20 cellular contexts compared by ENCODE assay signal in the genomic region with DNA sequence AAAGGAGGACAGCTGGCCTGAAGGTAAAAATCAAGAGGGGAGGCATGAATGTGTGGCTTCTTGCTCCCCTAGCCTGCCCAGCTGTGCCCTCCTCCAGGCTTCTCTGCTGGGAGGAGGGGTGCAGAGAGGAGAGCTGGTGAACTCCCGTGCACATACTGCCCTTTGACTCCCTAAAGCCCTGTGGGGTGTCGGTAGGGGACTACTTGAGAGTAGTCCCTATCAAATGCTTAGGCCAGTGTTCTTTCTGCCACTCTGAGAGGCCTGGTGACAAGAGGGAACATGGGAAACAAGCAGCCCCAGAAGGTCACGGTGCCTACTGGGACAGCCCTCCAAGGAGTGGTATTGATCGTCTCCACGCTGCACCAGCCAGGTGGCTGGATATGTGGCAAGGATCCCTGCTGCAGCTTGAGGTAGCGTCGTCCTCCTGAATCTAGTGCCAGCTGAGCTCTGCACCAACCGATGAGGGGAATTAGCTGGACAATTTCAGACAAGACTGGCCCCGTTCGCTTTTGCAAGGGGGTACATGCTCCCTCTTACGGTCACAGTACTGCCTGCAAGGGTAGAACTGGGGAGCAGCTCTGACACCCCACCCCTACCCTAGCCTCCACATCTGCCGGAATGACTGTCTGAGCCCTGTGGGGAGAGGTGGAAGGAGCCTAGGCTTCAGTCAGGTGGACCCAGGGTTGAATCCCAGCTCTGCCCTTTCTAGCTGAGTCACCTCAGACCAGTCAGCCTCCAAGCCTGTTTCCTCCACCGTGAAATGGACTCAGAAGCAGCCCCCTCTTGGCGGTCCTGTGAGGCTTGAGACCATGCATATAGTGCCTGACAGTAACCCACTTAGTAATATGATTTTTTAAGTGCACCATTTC. TPM values are rescaled to one million over a fixed set of nuclear protein-coding genes. Genes with fewer than 3 reads are reported as not detected.
DNase-seq lines count a peak whose midpoint lies in the region; ATAC-seq and TF ChIP-seq lines count a peak whose summit lies in the region.
"Had no signal": no experiment of that assay in that cellular context is flagged by ENCODE, and none has a peak within 500 bp of the region (broad histone marks: within the 10 kb centered on the region; RNA-seq: fewer than 3 reads in every experiment).

No MANE protein-coding gene starts in this region.

- ATAC-seq in aorta (ENCODE audit: low FRiP score): no peak
- ATAC-seq in GM18502 (IDR thresholded peaks at IDR 0.05; ENCODE audit: poor library complexity, unreplicated experiment): no peak
- ATAC-seq: activated T-cell treated with anti-CD3 and anti-CD28 coated beads, Interleukin-2, amount 50 U/mL, for 4 hours; stimulated activated naive CD8-positive, alpha-beta T cell treated with anti-CD3 and anti-CD28 coated beads, Interleukin-15, Interleukin-2, amounts not matched to agents 100 U/mL and 50 U/mL, for 24 hours had no signal

- H3K4me1 ChIP-seq in aorta (ENCODE audit: control insufficient read depth in 1 of 2, insufficient read depth in 2 of 2, low read length in 2 of 2): peaks cover 2 to 20% of the 10 kb centered on the region in 2 donors

- no peaks in the 10 kb centered on the region for H3K36me3 ChIP-seq in aorta (ENCODE audit: control insufficient read depth in 1 of 2, insufficient read depth in 2 of 2, low read length in 1 of 2)

- DNase-seq in NCI-H524 (lab: John Stamatoyannopoulos, UW) (peak; percentile 27 to 42), NCI-H524 treated with DMSO at 0.1 percent for 48 hours (lab: John Stamatoyannopoulos, UW) (no peak), glutamatergic neuron (peak; percentile 51), progenitor cell of endocrine pancreas (ENCODE audit: low spot score, unreplicated experiment) (no peak), aorta (no peak), G401 (ENCODE audit: low spot score) (no peak)
- no peak for DNase-seq in activated T-cell treated with anti-CD3 and anti-CD28 coated beads, Interleukin-2, amount 50 U/mL, for 24 hours
- DNase-seq: activated CD4-positive, alpha-beta T cell treated with anti-CD3 and anti-CD28 coated beads, Interleukin-2, amount 50 U/mL, for 48 hours; activated naive CD8-positive, alpha-beta T cell treated with anti-CD3 and anti-CD28 coated beads for 36 hours; activated T-cell treated with anti-CD3 and anti-CD28 coated beads, Interleukin-2, amount 50 U/mL, for 4 hours; C1 segment of cervical spinal cord; caudate nucleus; DMS53; GM23248; NCI-H1436 treated with DMSO at 0.1 percent for 48 hours; NCI-H510A; stimulated activated naive CD8-positive, alpha-beta T cell treated with anti-CD3 and anti-CD28 coated beads, Interleukin-15, Interleukin-2, amounts not matched to agents 100 U/mL and 50 U/mL, for 24 hours had no signal

- no peak overlapping the region for H3K4me3 ChIP-seq in aorta (ENCODE audit: low read length in 2 of 2)
- H3K4me3 ChIP-seq: GM23248, pancreas had no signal

- peak overlapping the region; percentile 93 to 98 for H3K27ac ChIP-seq in aorta (ENCODE audit: low read depth in 1 of 2, low read length in 2 of 2)
- H3K27ac ChIP-seq: GM23248, pancreas had no signal

- H3K4me3 Mint-ChIP-seq in glutamatergic neuron (ENCODE audit: unreplicated experiment): peak overlapping the region; percentile 49
- no peak overlapping the region for H3K4me3 Mint-ChIP-seq in progenitor cell of endocrine pancreas (ENCODE audit: low read depth)
- no peak overlapping the region for H3K4me3 Mint-ChIP-seq in activated T-cell treated with anti-CD3 and anti-CD28 coated beads, Interleukin-2, amount 50 U/mL, for 24 hours
- H3K4me3 Mint-ChIP-seq: activated naive CD8-positive, alpha-beta T cell treated with anti-CD3 and anti-CD28 coated beads for 36 hours; activated T-cell treated with anti-CD3 and anti-CD28 coated beads, Interleukin-2, amount 50 U/mL, for 4 hours had no signal

- no peaks in the 10 kb centered on the region for H3K36me3 Mint-ChIP-seq in glutamatergic neuron (ENCODE audit: unreplicated experiment)
- H3K36me3 Mint-ChIP-seq in progenitor cell of endocrine pancreas (ENCODE audit: insufficient read depth): peaks cover 3% of the 10 kb centered on the region
- peaks cover 33% of the 10 kb centered on the region for H3K36me3 Mint-ChIP-seq in activated T-cell treated with anti-CD3 and anti-CD28 coated beads, Interleukin-2, amount 50 U/mL, for 24 hours (ENCODE audit: low read depth)

- in situ Hi-C loops in G401 (cut with HindIII; ENCODE audit: low sequenced_read_pairs): no loop called here

- TF ChIP-seq CTCF in glutamatergic neuron (IDR thresholded peaks at IDR 0.05; ENCODE audit: partially characterized antibody, unreplicated experiment) (no peak), progenitor cell of endocrine pancreas (IDR thresholded peaks at IDR 0.05; ENCODE audit: unreplicated experiment) (no peak)

- H3K27me3 ChIP-seq in aorta (ENCODE audit: control insufficient read depth in 1 of 2, insufficient read depth in 2 of 2, low read length in 1 of 2): no peaks in the 10 kb centered on the region
- H3K27me3 ChIP-seq: pancreas had no signal

- H3K27me3 Mint-ChIP-seq in glutamatergic neuron (ENCODE audit: unreplicated experiment): peaks cover 8% of the 10 kb centered on the region
- no peaks in the 10 kb centered on the region for H3K27me3 Mint-ChIP-seq in progenitor cell of endocrine pancreas
- no peaks in the 10 kb centered on the region for H3K27me3 Mint-ChIP-seq in activated T-cell treated with anti-CD3 and anti-CD28 coated beads, Interleukin-2, amount 50 U/mL, for 24 hours
- H3K27me3 Mint-ChIP-seq: activated naive CD8-positive, alpha-beta T cell treated with anti-CD3 and anti-CD28 coated beads for 36 hours had no signal

- peaks cover 18% of the 10 kb centered on the region for H3K9me3 Mint-ChIP-seq in glutamatergic neuron (ENCODE audit: unreplicated experiment)
- no peaks in the 10 kb centered on the region for H3K9me3 Mint-ChIP-seq in progenitor cell of endocrine pancreas (ENCODE audit: low read depth)
- H3K9me3 Mint-ChIP-seq in activated T-cell treated with anti-CD3 and anti-CD28 coated beads, Interleukin-2, amount 50 U/mL, for 24 hours: no peaks in the 10 kb centered on the region
- H3K9me3 Mint-ChIP-seq: activated naive CD8-positive, alpha-beta T cell treated with anti-CD3 and anti-CD28 coated beads for 36 hours; activated T-cell treated with anti-CD3 and anti-CD28 coated beads, Interleukin-2, amount 50 U/mL, for 4 hours had no signal

- H3K4me1 Mint-ChIP-seq in glutamatergic neuron (ENCODE audit: low read depth, unreplicated experiment): peaks cover 58% of the 10 kb centered on the region
- H3K4me1 Mint-ChIP-seq in progenitor cell of endocrine pancreas (ENCODE audit: low read depth): peaks cover 6% of the 10 kb centered on the region
- H3K4me1 Mint-ChIP-seq in activated T-cell treated with anti-CD3 and anti-CD28 coated beads, Interleukin-2, amount 50 U/mL, for 24 hours (ENCODE audit: low read depth): peaks cover 13% of the 10 kb centered on the region

- H3K27ac Mint-ChIP-seq in glutamatergic neuron (ENCODE audit: unreplicated experiment) (peak overlapping the region; percentile 92), progenitor cell of endocrine pancreas (peak overlapping the region; percentile 62)
- H3K27ac Mint-ChIP-seq in activated T-cell treated with anti-CD3 and anti-CD28 coated beads, Interleukin-2, amount 50 U/mL, for 24 hours: no peak overlapping the region
- H3K27ac Mint-ChIP-seq: activated naive CD8-positive, alpha-beta T cell treated with anti-CD3 and anti-CD28 coated beads for 36 hours had no signal

- intact Hi-C loops in aorta (cut with DNase I): loop anchor here in 1 of 2 donors (2.0 kb wide), 1 partner anchor 16 kb away; no protein-coding TSS in a partner anchor

- H3K9me3 ChIP-seq in aorta (ENCODE audit: control insufficient read depth, low read length): no peaks in the 10 kb centered on the region
- H3K9me3 ChIP-seq: pancreas had no signal

- WGBS in aorta, 2 donors: 63 to 68% methylated on average over 14 of the region's 14 CpGs

RNA-seq across cellular contexts. Expression of a gene that starts 17.1 kb away (rescaled TPM):
- total RNA-seq in glutamatergic neuron (ENCODE audit: unreplicated experiment) (74.9 TPM), progenitor cell of endocrine pancreas (0.38 and 0.47 TPM in 2 replicates), aorta (1,000 to 10,000 TPM in 1 of 2 donors, 100 to 1,000 TPM in 1; 629 to 1,628 TPM)
- polyA plus RNA-seq in aorta: 100 to 1,000 TPM in 1 of 2 donors, 10 to 100 TPM in 1; 67.7 to 759 TPM
- 0.86 TPM in 1 of 2 replicates, not detected in the other for total RNA-seq in G401 (2014; rRNA removed; shearing (Covaris generic))
- total RNA-seq: OCI-LY7 had no signal

RNA-seq across cellular contexts. Expression of a gene that starts 44.7 kb away (rescaled TPM):
- total RNA-seq in glutamatergic neuron (ENCODE audit: unreplicated experiment): 30.4 TPM
- total RNA-seq in progenitor cell of endocrine pancreas: 19.8 and 22.0 TPM in 2 replicates
- total RNA-seq in aorta: 10 to 100 TPM; 24.5 to 25.1 TPM
- 10 to 100 TPM; 12.5 to 46.3 TPM for polyA plus RNA-seq in aorta
- total RNA-seq in G401 (2014; rRNA removed; shearing (Covaris generic)): 33.2 and 48.1 TPM in 2 replicates
- total RNA-seq: OCI-LY7 had no signal

Comparison
In these comparisons a context has a peak if more than half of its experiments do, and no peak if none do; other contexts are left out.
1. DNase-seq: peak in NCI-H524 (2 of 2) and glutamatergic neuron (single experiment); none in NCI-H524 treated with DMSO at 0.1 percent for 48 hours (single experiment), progenitor cell of endocrine pancreas (single experiment), aorta (0 of 2), activated T-cell treated with anti-CD3 and anti-CD28 coated beads, Interleukin-2, amount 50 U/mL, for 24 hours (single experiment) and G401 (single experiment).
2. RNA of a gene that starts 17.1 kb away (total RNA-seq): 629 to 1,628 TPM in aorta and 74.9 TPM in glutamatergic neuron (single experiment); 0.38 to 0.47 TPM in progenitor cell of endocrine pancreas and 0.86 TPM in G401; every median in the first group is over 10 times any median in the second.